Comparison of ENCODE assay signal across 8 cellular contexts in the genomic region with DNA sequence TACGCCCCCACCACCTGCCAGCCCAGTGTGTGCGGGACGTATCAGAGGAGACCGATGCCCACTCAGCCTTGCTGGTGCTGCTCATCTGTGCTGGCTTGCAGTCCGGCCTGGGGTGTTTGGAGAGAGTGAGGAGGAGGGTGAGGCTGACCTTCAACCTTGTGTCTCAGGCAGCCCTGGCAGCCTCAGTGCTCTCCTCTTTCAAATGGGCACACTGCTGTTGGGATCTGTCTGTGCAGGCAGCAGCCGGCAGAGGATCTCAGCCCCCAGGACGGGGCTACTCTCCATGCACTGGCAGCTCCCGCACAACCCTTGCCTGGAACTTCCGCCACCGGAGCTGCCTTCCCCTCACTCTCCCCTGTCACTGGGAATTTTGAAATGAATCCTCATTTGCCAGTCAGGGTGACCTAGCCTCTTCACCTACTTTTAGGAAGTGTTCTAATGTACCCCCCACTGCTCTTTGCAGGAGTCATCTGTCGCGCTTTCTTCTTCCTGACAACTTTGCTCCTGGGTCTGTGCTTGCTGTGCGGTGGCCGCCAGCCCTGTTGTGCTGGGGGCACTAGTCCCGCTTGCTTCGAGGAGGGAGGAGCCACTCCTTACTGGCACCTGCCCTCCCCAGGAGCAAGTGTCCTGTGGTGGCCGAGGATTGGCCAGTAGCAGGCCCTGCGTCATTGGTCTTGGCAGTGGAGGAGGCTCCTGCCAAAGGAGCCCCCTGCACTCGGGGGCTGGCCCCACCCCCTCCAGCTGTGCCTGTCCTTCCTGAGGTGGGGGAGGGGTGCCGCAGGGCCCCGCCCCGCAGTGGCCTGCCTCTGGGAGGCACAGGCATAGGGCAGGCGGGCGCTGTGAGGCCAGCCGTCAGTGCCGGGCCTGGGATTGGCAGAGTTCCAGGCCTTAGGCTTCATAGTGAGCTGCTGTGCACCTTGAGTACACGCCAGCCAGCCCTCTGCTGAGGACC. TPM values are rescaled to one million over a fixed set of nuclear protein-coding genes. Genes with fewer than 3 reads are reported as not detected.
DNase-seq lines count a peak whose midpoint lies in the region; ATAC-seq and TF ChIP-seq lines count a peak whose summit lies in the region.

No MANE protein-coding gene starts in this region.

- no peaks in the 10 kb centered on the region for H3K27me3 Mint-ChIP-seq in CD4-positive, alpha-beta memory T cell

- intact Hi-C loops in CD4-positive, alpha-beta memory T cell (cut with micrococcal nuclease): loop anchor here (2.0 kb wide), 1 partner anchor 13 kb away; no protein-coding TSS in a partner anchor

- in situ Hi-C loops in brain microvascular endothelial cell (cut with HindIII; ENCODE audit: low pct_ligation_motif_present, low sequenced_read_pairs): no loop called here

- no peak for DNase-seq in CD4-positive, alpha-beta memory T cell
- DNase-seq in NCI-H1694 (lab: John Stamatoyannopoulos, UW) (peak; percentile 36), astrocyte of the hippocampus (ENCODE audit: low read depth, low spot score) (peak; percentile 75), iPS DF 19.7 (ENCODE audit: low read depth, low spot score) (peak; percentile 74), skeletal muscle cell (ENCODE audit: low read depth) (peak; percentile 39), brain microvascular endothelial cell (no peak)

- H3K4me3 Mint-ChIP-seq in CD4-positive, alpha-beta memory T cell: peak overlapping the region; percentile 86 to 95 (median 90)

- H3K9me3 ChIP-seq in CD4-positive, alpha-beta memory T cell (ENCODE audit: control insufficient read depth in 1 of 2, low read length in 2 of 2): no peaks in the 10 kb centered on the region

- peak overlapping the region; percentile 96 to 100 (median 99) for H3K27ac Mint-ChIP-seq in CD4-positive, alpha-beta memory T cell

- peaks cover 24% of the 10 kb centered on the region for H3K36me3 ChIP-seq in CD4-positive, alpha-beta memory T cell (ENCODE audit: insufficient read depth, low read length)
- H3K36me3 ChIP-seq in brain microvascular endothelial cell (replicated peaks): peaks cover 24% of the 10 kb centered on the region

- peaks cover 0 to 3% (median 0%) of the 10 kb centered on the region in 8 donors for H3K9me3 Mint-ChIP-seq in CD4-positive, alpha-beta memory T cell

- CTCF ChIA-PET in CD4-positive, alpha-beta memory T cell (lab: Charles Lee; ENCODE audit: partially characterized antibody): interaction anchor here (1.2 to 4.7 kb wide), 2 partner anchors 28 to 55 kb away, joined by 4 to 36 read pairs; no protein-coding TSS in a partner anchor

- ATAC-seq in HG02870 (IDR thresholded peaks at IDR 0.05; ENCODE audit: unreplicated experiment) (no peak), HG03025 (IDR thresholded peaks at IDR 0.05; ENCODE audit: low FRiP score, unreplicated experiment) (no peak)

- peaks cover 53 to 95% (median 74%) of the 10 kb centered on the region in 4 donors for H3K4me1 Mint-ChIP-seq in CD4-positive, alpha-beta memory T cell

- H3K27ac ChIP-seq in CD4-positive, alpha-beta memory T cell (ENCODE audit: low read depth, low read length): peak overlapping the region; percentile 79
- H3K27ac ChIP-seq in brain microvascular endothelial cell: no peak overlapping the region

- POLR2A ChIA-PET in CD4-positive, alpha-beta memory T cell (lab: Charles Lee; ENCODE audit: partially characterized antibody): interaction anchor here (0.8 to 7.6 kb wide), 11 partner anchors 10 to 97 kb away, joined by 3 to 81 read pairs (median 7); a partner anchor contains a TSS

- H3K4me3 ChIP-seq in CD4-positive, alpha-beta memory T cell (ENCODE audit: low read length in 2 of 2): peak overlapping the region; percentile 0 to 54
- no peak overlapping the region for H3K4me3 ChIP-seq in skeletal muscle cell (ENCODE audit: low read depth, low read length)
- H3K4me3 ChIP-seq in brain microvascular endothelial cell (ENCODE audit: low read depth, low read length): no peak overlapping the region

- H3K4me1 ChIP-seq in CD4-positive, alpha-beta memory T cell (ENCODE audit: insufficient read depth, low read length): peaks cover 80% of the 10 kb centered on the region

- no peaks in the 10 kb centered on the region for H3K27me3 ChIP-seq in CD4-positive, alpha-beta memory T cell (ENCODE audit: insufficient read depth, low read length)
- no peaks in the 10 kb centered on the region for H3K27me3 ChIP-seq in brain microvascular endothelial cell (replicated peaks)

- no peak for TF ChIP-seq CTCF in brain microvascular endothelial cell (IDR thresholded peaks at IDR 0.05; ENCODE audit: low read depth, low read length, missing control alignments)

- peaks cover 25 to 37% of the 10 kb centered on the region in 2 donors for H3K36me3 Mint-ChIP-seq in CD4-positive, alpha-beta memory T cell

RNA-seq across cellular contexts. Expression of a gene that starts 53.4 kb away (rescaled TPM):
- total RNA-seq in CD4-positive, alpha-beta memory T cell: 10 to 100 TPM in 1 of 2 experiments, 1 to 10 TPM in 1; 9.7 to 10.4 TPM
- 1 to 10 TPM; 1.1 to 2.0 TPM for polyA plus RNA-seq in CD4-positive, alpha-beta memory T cell

RNA-seq across cellular contexts. Expression of a gene that starts 54.1 kb away (rescaled TPM):
- total RNA-seq in CD4-positive, alpha-beta memory T cell: 100 to 1,000 TPM; 191 to 199 TPM
- 100 to 1,000 TPM; 264 to 316 TPM for polyA plus RNA-seq in CD4-positive, alpha-beta memory T cell

RNA-seq across cellular contexts. Expression of a gene that starts 56.5 kb away (rescaled TPM):
- total RNA-seq in CD4-positive, alpha-beta memory T cell: 100 to 1,000 TPM; 101 to 108 TPM
- polyA plus RNA-seq in CD4-positive, alpha-beta memory T cell: 10 to 100 TPM in 1 of 2 donors, 1 to 10 TPM in 1; 3.8 to 30.6 TPM

Comparison
In these comparisons a context has a peak if more than half of its experiments do, and no peak if none do; other contexts are left out.
1. DNase-seq: peak in NCI-H1694 (single experiment), astrocyte of the hippocampus (single experiment), iPS DF 19.7 (single experiment) and skeletal muscle cell (single experiment); none in CD4-positive, alpha-beta memory T cell (0 of 5) and brain microvascular endothelial cell (single experiment).
2. H3K4me3 ChIP-seq: peak in CD4-positive, alpha-beta memory T cell (2 of 2); none in skeletal muscle cell (single experiment) and brain microvascular endothelial cell (single experiment).